ENCODE assay signal across 2 cellular contexts in genomic region chr11:124012697-124013096, GRCh38.
TF ChIP-seq lines count a peak whose summit lies in the region.

A gene with protein sequence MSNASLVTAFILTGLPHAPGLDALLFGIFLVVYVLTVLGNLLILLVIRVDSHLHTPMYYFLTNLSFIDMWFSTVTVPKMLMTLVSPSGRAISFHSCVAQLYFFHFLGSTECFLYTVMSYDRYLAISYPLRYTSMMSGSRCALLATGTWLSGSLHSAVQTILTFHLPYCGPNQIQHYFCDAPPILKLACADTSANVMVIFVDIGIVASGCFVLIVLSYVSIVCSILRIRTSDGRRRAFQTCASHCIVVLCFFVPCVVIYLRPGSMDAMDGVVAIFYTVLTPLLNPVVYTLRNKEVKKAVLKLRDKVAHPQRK (plus strand): TSS chr11:124012997. CDS start chr11:124015575, 2,578 bp downstream.

TF ChIP-seq in GM23338, 12 proteins besides CTCF, POLR2A, EP300 and RAD21:
- TF ChIP-seq STAT1 (IDR thresholded peaks at IDR 0.05; ENCODE audit: unreplicated experiment) (no peak), REST (IDR thresholded peaks at IDR 0.05; ENCODE audit: unreplicated experiment) (no peak), ETS1 (IDR thresholded peaks at IDR 0.05) (no peak), CREB1 (CRISPR knock-in tag; IDR thresholded peaks at IDR 0.05; ENCODE audit: low read depth) (no peak), JUNB (IDR thresholded peaks at IDR 0.05; ENCODE audit: unreplicated experiment) (no peak), EZH2 (IDR thresholded peaks at IDR 0.05; ENCODE audit: low read depth, unreplicated experiment) (no peak), ZNF114 (CRISPR knock-in tag; IDR thresholded peaks at IDR 0.05) (no peak), NANOG (IDR thresholded peaks at IDR 0.05; ENCODE audit: borderline replicate concordance) (no peak), EZH2phosphoT487 (IDR thresholded peaks at IDR 0.05; ENCODE audit: unreplicated experiment) (no peak), ZNF462 (CRISPR knock-in tag; IDR thresholded peaks at IDR 0.05) (no peak), POLR2AphosphoS5 (IDR thresholded peaks at IDR 0.05; ENCODE audit: low read depth) (no peak)

TF ChIP-seq in H1, 55 proteins besides CTCF, POLR2A, EP300 and RAD21:
- no peak for TF ChIP-seq EGR1 (IDR thresholded peaks at IDR 0.05; ENCODE audit: borderline replicate concordance, low read depth, low read length)
- TF ChIP-seq, protein P1, sequence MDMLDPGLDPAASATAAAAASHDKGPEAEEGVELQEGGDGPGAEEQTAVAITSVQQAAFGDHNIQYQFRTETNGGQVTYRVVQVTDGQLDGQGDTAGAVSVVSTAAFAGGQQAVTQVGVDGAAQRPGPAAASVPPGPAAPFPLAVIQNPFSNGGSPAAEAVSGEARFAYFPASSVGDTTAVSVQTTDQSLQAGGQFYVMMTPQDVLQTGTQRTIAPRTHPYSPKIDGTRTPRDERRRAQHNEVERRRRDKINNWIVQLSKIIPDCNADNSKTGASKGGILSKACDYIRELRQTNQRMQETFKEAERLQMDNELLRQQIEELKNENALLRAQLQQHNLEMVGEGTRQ (IDR thresholded peaks at IDR 0.05; ENCODE audit: low read length): no peak
